Comparison of ENCODE assay signal across 10 cellular contexts in the genomic region with DNA sequence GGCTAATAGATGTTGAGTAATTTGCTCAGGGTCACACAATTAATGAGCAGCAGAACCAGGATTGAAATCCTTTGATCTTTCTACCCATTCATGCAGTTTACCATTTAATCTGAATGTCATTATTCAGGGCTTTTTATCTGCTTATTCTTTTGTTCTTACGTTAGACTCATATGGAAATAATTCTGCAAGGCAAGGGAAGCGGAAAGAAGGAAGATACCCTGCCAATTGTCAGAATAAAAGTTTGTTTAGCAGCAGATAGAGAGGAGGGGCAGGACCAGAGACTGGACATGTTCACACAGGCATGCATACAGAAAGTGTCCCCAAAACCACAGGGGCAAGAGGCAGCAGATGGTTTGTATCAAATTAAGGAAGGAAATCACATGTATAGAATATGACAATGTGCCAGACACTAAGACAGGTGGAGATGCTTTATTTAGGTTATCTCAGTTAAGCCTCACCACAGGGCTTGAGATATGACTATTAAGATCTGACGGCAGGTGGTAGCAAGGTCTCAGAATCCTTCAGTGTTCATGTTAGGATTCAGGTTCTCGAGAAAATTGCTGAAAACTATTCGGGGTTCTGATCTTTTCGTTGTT. TPM values are rescaled to one million over a fixed set of nuclear protein-coding genes. Genes with fewer than 3 reads are reported as not detected.
DNase-seq lines count a peak whose midpoint lies in the region; ATAC-seq and TF ChIP-seq lines count a peak whose summit lies in the region.
"Had no signal": no experiment of that assay in that cellular context is flagged by ENCODE, and none has a peak within 500 bp of the region (broad histone marks: within the 10 kb centered on the region; RNA-seq: fewer than 3 reads in every experiment).

No MANE protein-coding gene starts in this region.

- no peak overlapping the region for H3K4me3 ChIP-seq in A673 (ENCODE audit: low read depth, low read length, poor library complexity, severe bottlenecking)
- H3K4me3 ChIP-seq in left lung: no peak overlapping the region
- H3K4me3 ChIP-seq: thoracic aorta had no signal

- H3K4me1 ChIP-seq in A673 (ENCODE audit: insufficient read depth, low read length, poor library complexity, severe bottlenecking): peaks cover 11% of the 10 kb centered on the region
- H3K4me1 ChIP-seq in left lung: no peaks in the 10 kb centered on the region

- H3K27ac ChIP-seq in A673 (ENCODE audit: low read depth, low read length, poor library complexity, severe bottlenecking) (no peak overlapping the region), left lung (no peak overlapping the region)
- H3K27ac ChIP-seq: thoracic aorta had no signal

- H3K9me3 ChIP-seq in A673 (ENCODE audit: low read depth, low read length, poor library complexity, severe bottlenecking) (peaks cover 12% of the 10 kb centered on the region), left lung (peaks cover 0 to 3% of the 10 kb centered on the region in 2 donors)
- H3K9me3 ChIP-seq: thoracic aorta had no signal

- H3K36me3 ChIP-seq in A673 (ENCODE audit: insufficient read depth, low read length, poor library complexity, severe bottlenecking) (no peaks in the 10 kb centered on the region), left lung (peaks cover 0 to 12% of the 10 kb centered on the region in 2 donors)
- H3K36me3 ChIP-seq: thoracic aorta had no signal

- POLR2A ChIA-PET in A673 (lab: Charles Lee; ENCODE audit: low non-redundant PET): no interaction called here

- no TSS peak for BruUV-seq in A673 (replicated peaks; lab: Mats Ljungman, UMichigan)

- intact Hi-C loops in A673 (cut with micrococcal nuclease; ENCODE audit: unreplicated experiment) (no loop called here), left lung (cut with DNase I) (no loop called here)

- H3K27me3 ChIP-seq in A673 (replicated peaks; ENCODE audit: insufficient read depth, low read depth, low read length, poor library complexity) (no peaks in the 10 kb centered on the region), left lung (no peaks in the 10 kb centered on the region)

- CTCF ChIA-PET in A673 (lab: Charles Lee): no interaction called here

- TF ChIP-seq CTCF in A673 (conservative IDR thresholded peaks at IDR 0.05; ENCODE audit: low read depth, low read length) (no peak), left lung (IDR thresholded peaks at IDR 0.05) (no peak)

- peak; percentile 97 for ATAC-seq in GM19035 (IDR thresholded peaks at IDR 0.05; ENCODE audit: unreplicated experiment)
- ATAC-seq in HG02981 (IDR thresholded peaks at IDR 0.05; ENCODE audit: unreplicated experiment): peak; percentile 99
- ATAC-seq in left lung: no peak

- DNase-seq in A673 (ENCODE audit: low spot score): peak; percentile 22
- DNase-seq in NCI-H2171 treated with DMSO at 0.1 percent for 48 hours (lab: John Stamatoyannopoulos, UW): peak; percentile 94
- DNase-seq in left lung: no peak
- DNase-seq in NK-92 (lab: John Stamatoyannopoulos, UW; ENCODE audit: unreplicated experiment): no peak
- DNase-seq in HuH-7 (ENCODE audit: low spot score): no peak
- no peak for DNase-seq in DMS53 (lab: John Stamatoyannopoulos, UW)
- DNase-seq: IMR-90 had no signal

RNA-seq across cellular contexts. Expression of gene BRMS1L, which starts 29.8 kb away (rescaled TPM):
- total RNA-seq in A673 (2021) (14.4 and 14.6 TPM in 2 replicates), left lung (1 to 10 TPM; 7.1 to 7.5 TPM)

RNA-seq across cellular contexts. Expression of gene RALGAPA1, which starts 46.9 kb away (rescaled TPM):
- total RNA-seq in A673 (2021) (42.4 and 43.5 TPM in 2 replicates), left lung (10 to 100 TPM; 48.2 to 58.7 TPM)

Comparison
In these comparisons a context has a peak if more than half of its experiments do, and no peak if none do; other contexts are left out.
1. DNase-seq: peak in A673 (single experiment) and NCI-H2171 treated with DMSO at 0.1 percent for 48 hours (single experiment); none in left lung (0 of 2), NK-92 (single experiment), HuH-7 (single experiment) and DMS53 (single experiment).